Comparison of ENCODE assay signal across 8 cellular contexts in the genomic region with DNA sequence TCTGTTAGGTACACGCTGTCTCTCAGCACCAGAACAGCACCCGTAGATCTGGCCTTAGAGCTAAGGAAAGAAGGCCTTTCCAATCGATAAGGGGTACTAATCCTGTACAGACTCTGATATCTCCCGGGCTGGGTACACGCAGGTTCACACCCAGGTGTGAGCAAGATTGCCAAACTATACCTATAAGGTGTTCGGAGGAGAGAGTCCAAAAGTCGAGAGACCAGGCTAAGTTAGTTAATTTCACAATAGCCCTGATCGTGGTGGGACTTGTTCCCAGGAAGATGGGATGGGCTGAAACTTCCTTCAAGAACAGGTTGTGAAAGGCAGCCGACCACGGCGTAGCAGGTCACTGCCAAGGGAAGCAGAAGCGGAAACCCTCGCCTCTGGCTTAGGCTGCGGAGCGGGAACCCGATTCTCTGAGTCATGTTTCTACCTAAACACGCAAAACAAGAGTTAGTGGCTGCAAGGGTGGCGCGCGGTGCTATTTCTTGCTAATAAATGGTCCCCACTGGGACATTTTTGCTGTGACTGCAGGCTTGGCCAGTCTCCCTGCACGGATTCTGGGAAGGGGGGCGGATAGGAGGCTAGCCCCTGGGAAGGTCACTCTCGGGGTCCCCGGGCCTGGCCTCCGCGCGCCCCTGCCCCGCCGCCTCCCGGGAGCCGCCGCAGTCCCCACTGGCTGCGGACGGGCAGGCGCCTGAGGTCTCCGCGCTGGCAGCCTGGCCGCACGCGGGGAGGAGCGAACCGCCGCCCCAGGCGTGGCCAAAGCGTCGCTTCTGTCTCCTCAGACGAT.
DNase-seq lines count a peak whose midpoint lies in the region; ATAC-seq and TF ChIP-seq lines count a peak whose summit lies in the region.

No MANE protein-coding gene starts in this region.

- WGBS in transverse colon (ENCODE audit: low coverage in 1 of 2), 2 donors: 11 to 52% methylated on average over 7 to 44 of the region's 47 CpGs

- peak; percentile 76 for ATAC-seq in HG02852 (IDR thresholded peaks at IDR 0.05; ENCODE audit: unreplicated experiment)
- ATAC-seq in effector memory CD8-positive, alpha-beta T cell (replicated peaks): peak; percentile 29

- peaks cover 4% of the 10 kb centered on the region for H3K4me1 Mint-ChIP-seq in T-helper 2 cell treated with Interferon-gamma antibody and Interleukin-4, amounts not matched to agents 5 μg/mL and 100 μg/mL, for 36 hours (ENCODE audit: low read depth)
- H3K4me1 Mint-ChIP-seq in effector memory CD8-positive, alpha-beta T cell (ENCODE audit: low read depth in 2 of 2): peaks cover 0 to 3% of the 10 kb centered on the region in 2 donors

- H3K27ac ChIP-seq in transverse colon: peak overlapping the region; percentile 74 to 84 (median 80)

- H3K4me3 ChIP-seq in mononuclear cell (ENCODE audit: low read length) (peak overlapping the region; percentile 35), transverse colon (peak overlapping the region; percentile 21 to 54 (median 40))

- peaks cover 17% of the 10 kb centered on the region for H3K4me1 ChIP-seq in mononuclear cell (ENCODE audit: insufficient read depth, low read length)
- peaks cover 0 to 10% (median 2%) of the 10 kb centered on the region in 4 donors for H3K4me1 ChIP-seq in transverse colon

- DNase-seq in EH (ENCODE audit: low read depth): peak; percentile 3
- no peak for DNase-seq in T-helper 2 cell treated with Interferon-gamma antibody and Interleukin-4, amounts not matched to agents 5 μg/mL and 100 μg/mL, for 36 hours (ENCODE audit: low spot score)
- DNase-seq in effector memory CD8-positive, alpha-beta T cell: no peak
- peak; percentile 67 for DNase-seq in transverse colon
- no peak for DNase-seq in NCI-H2171 treated with DMSO at 0.1 percent for 48 hours (lab: John Stamatoyannopoulos, UW)
- no peak for DNase-seq in NCI-H1048 (lab: John Stamatoyannopoulos, UW)

- peak; percentile 30 for TF ChIP-seq POLR2A in transverse colon (IDR thresholded peaks at IDR 0.05)

- H3K9me3 Mint-ChIP-seq in T-helper 2 cell treated with Interferon-gamma antibody and Interleukin-4, amounts not matched to agents 5 μg/mL and 100 μg/mL, for 36 hours: no peaks in the 10 kb centered on the region
- no peaks in the 10 kb centered on the region for H3K9me3 Mint-ChIP-seq in effector memory CD8-positive, alpha-beta T cell

- intact Hi-C loops in transverse colon (cut with DNase I; ENCODE audit: low total_unique reads): no loop called here

- no peak overlapping the region for H3K27ac Mint-ChIP-seq in T-helper 2 cell treated with Interferon-gamma antibody and Interleukin-4, amounts not matched to agents 5 μg/mL and 100 μg/mL, for 36 hours
- no peak overlapping the region for H3K27ac Mint-ChIP-seq in effector memory CD8-positive, alpha-beta T cell

- TF ChIP-seq CTCF in transverse colon (IDR thresholded peaks at IDR 0.05): no peak

- no peaks in the 10 kb centered on the region for H3K36me3 Mint-ChIP-seq in T-helper 2 cell treated with Interferon-gamma antibody and Interleukin-4, amounts not matched to agents 5 μg/mL and 100 μg/mL, for 36 hours (ENCODE audit: low read depth)
- H3K36me3 Mint-ChIP-seq in effector memory CD8-positive, alpha-beta T cell (ENCODE audit: insufficient read depth): peaks cover 5% of the 10 kb centered on the region

- H3K27me3 ChIP-seq in mononuclear cell (ENCODE audit: insufficient read depth, low read length) (peaks cover 14% of the 10 kb centered on the region), transverse colon (peaks cover 17% of the 10 kb centered on the region)

- peak overlapping the region; percentile 55 for H3K4me3 Mint-ChIP-seq in T-helper 2 cell treated with Interferon-gamma antibody and Interleukin-4, amounts not matched to agents 5 μg/mL and 100 μg/mL, for 36 hours
- peak overlapping the region in 1 of 2 donors; percentile 17 for H3K4me3 Mint-ChIP-seq in effector memory CD8-positive, alpha-beta T cell

- H3K36me3 ChIP-seq in transverse colon: no peaks in the 10 kb centered on the region

- no peaks in the 10 kb centered on the region for H3K9me3 ChIP-seq in mononuclear cell (ENCODE audit: low read depth, low read length)
- no peaks in the 10 kb centered on the region for H3K9me3 ChIP-seq in transverse colon

- in situ Hi-C loops in transverse colon (cut with MboI; ENCODE audit: low pct_ligation_motif_present in 1 of 4, low pct_unique_long_range_greater_than_20kb in 1 of 4, low sequenced_read_pairs in 3 of 4): loop anchor here in 1 of 4 donors (10.0 kb wide), 1 partner anchor 703 kb away; no protein-coding TSS in a partner anchor

- no peak for TF ChIP-seq EP300 in transverse colon (IDR thresholded peaks at IDR 0.05; ENCODE audit: low read depth)

- peaks cover 13% of the 10 kb centered on the region for H3K27me3 Mint-ChIP-seq in T-helper 2 cell treated with Interferon-gamma antibody and Interleukin-4, amounts not matched to agents 5 μg/mL and 100 μg/mL, for 36 hours (ENCODE audit: low read depth)
- H3K27me3 Mint-ChIP-seq in effector memory CD8-positive, alpha-beta T cell: peaks cover 38 to 60% of the 10 kb centered on the region in 2 donors

Comparison
In these comparisons a context has a peak if more than half of its experiments do, and no peak if none do; other contexts are left out.
1. DNase-seq: peak in EH (single experiment) and transverse colon (single experiment); none in T-helper 2 cell treated with Interferon-gamma antibody and Interleukin-4, amounts not matched to agents 5 μg/mL and 100 μg/mL, for 36 hours (single experiment), effector memory CD8-positive, alpha-beta T cell (0 of 3), NCI-H2171 treated with DMSO at 0.1 percent for 48 hours (single experiment) and NCI-H1048 (single experiment).